1 cellular context compared by ENCODE assay signal in the genomic region with DNA sequence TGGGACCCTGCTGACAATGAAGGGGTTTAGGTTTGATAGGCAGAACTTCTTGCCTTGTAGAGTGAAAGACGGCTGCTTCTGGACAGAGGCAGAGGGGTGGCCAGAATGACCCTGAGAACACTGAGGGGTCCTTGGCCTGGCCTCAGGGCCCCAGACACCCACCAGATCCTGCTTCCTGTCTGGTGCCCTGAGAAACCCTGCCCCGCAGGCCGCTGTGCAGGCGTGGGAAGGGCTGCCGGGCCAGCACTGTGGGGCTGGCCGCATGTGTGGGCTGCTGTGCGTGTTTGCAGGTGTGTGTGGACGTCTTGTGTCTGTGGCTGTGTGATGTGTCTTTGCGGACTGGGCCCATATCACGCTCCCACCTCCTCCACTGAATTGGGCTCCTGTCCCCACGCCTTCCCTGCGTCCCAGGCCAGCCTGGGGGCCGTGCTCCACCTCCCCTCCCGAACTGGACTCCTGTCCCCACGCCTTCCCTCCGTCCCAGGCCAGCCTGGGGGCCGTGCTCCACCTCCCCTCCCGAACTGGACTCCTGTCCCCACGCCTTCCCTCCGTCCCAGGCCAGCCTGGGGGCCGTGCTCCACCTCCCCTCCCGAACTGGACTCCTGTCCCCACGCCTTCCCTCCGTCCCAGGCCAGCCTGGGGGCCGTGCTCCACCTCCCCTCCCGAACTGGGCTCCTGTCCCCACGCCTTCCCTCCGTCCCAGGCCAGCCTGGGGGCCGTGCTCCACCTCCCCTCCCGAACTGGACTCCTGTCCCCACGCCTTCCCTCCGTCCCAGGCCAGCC.
TF ChIP-seq lines count a peak whose summit lies in the region.

No MANE protein-coding gene starts in this region.

TF ChIP-seq in endothelial cell of umbilical vein, 7 proteins besides CTCF, POLR2A, EP300 and RAD21:
- TF ChIP-seq MYC (IDR thresholded peaks at IDR 0.05; ENCODE audit: low read depth, low read length) = peak; percentile 12
- peak; percentile 10 for TF ChIP-seq POLR2AphosphoS5 (IDR thresholded peaks at IDR 0.05; ENCODE audit: insufficient read depth, low read depth, low read length)
TF ChIP-seq in endothelial cell of umbilical vein: peak in this region for 2; not testable (repeated sequence) for 5.
